Comparison of ENCODE assay signal across 29 cellular contexts in the genomic region with DNA sequence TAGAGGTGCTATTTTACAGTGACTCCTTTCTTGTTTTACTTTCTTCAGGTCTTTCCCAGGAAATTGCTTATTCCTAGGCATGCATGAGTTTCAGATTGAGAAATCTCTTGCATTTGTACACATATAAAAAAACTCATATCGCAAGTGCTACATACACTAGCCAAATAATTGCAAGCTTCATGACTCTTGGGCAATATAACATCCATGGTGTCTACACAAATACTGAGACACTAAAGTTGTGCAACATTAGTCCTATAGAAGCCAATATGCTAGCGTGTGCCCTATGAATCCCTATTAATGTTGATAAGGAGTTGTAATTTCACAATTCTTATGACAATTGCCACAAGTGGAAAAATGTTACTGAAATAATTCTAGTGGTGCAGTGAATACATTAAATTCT.
DNase-seq lines count a peak whose midpoint lies in the region; ATAC-seq, FAIRE-seq and TF ChIP-seq lines count a peak whose summit lies in the region.
"Had no signal": no experiment of that assay in that cellular context is flagged by ENCODE, and none has a peak within 500 bp of the region (broad histone marks: within the 10 kb centered on the region; RNA-seq: fewer than 3 reads in every experiment).

No MANE protein-coding gene starts in this region.

- TF ChIP-seq CTCF in RWPE2 (IDR thresholded peaks at IDR 0.05; ENCODE audit: poor library complexity, severe bottlenecking) = no peak

- H3K36me3 ChIP-seq in RWPE2 (ENCODE audit: low read depth) = no peaks in the 10 kb centered on the region
- no peaks in the 10 kb centered on the region for H3K36me3 ChIP-seq in subcutaneous abdominal adipose tissue (ENCODE audit: control insufficient read depth in 5 of 5, insufficient read depth in 5 of 5, low read length in 5 of 5)
- H3K36me3 ChIP-seq: BE2C, SJCRH30 had no signal

- no peak overlapping the region for H3K4me3 ChIP-seq in RWPE2 (ENCODE audit: severe bottlenecking)
- H3K4me3 ChIP-seq in subcutaneous abdominal adipose tissue (ENCODE audit: low read depth in 1 of 5, low read length in 5 of 5) = no peak overlapping the region
- H3K4me3 ChIP-seq: GM23248, SJCRH30 had no signal

- H3K27ac ChIP-seq in RWPE2 (ENCODE audit: poor library complexity, severe bottlenecking) = peak overlapping the region; percentile 78
- peak overlapping the region; percentile 82 for H3K27ac ChIP-seq in subcutaneous abdominal adipose tissue (ENCODE audit: low read depth, low read length)
- H3K27ac ChIP-seq: GM23248, SJCRH30 had no signal

- DNase-seq in NOMO-1 treated with DMSO at 0.1 percent for 48 hours (lab: John Stamatoyannopoulos, UW; ENCODE audit: unreplicated experiment) (peak; percentile 6), NOMO-1 treated with dmso at 0.1 percent for 144 hours (lab: John Stamatoyannopoulos, UW; ENCODE audit: unreplicated experiment) (no peak), RWPE2 (ENCODE audit: low spot score) (no peak), NCI-H82 treated with DMSO at 0.1 percent for 48 hours (lab: John Stamatoyannopoulos, UW; ENCODE audit: unreplicated experiment) (no peak), urothelium cell line (ENCODE audit: low spot score) (no peak), NCI-H1048 (lab: John Stamatoyannopoulos, UW) (no peak)
- DNase-seq: 8988T; ACHN; BE2C; CD8-positive, alpha-beta memory T cell; DMS79 treated with DMSO at 0.1 percent for 48 hours; GM23248; H7; KG1; MM.1S; NCI-H2029; NCI-H446; NCI-H524 treated with DMSO at 0.1 percent for 48 hours; NCI-H774; NK-92 treated with Interleukin-12 subunit alpha and Interleukin-12 subunit beta, amount 100 ng/mL, for 24 hours; OCI-M1; SJCRH30 had no signal

- ATAC-seq in RWPE2 (ENCODE audit: low read depth) (peak; percentile 30; the same call in 2 of the 3 replicates), esophagus mucosa (peak; percentile 32)
- ATAC-seq: Right ventricle myocardium inferior, SK-N-SH treated with all-trans-retinoic acid at 6 μM for 48 hours had no signal

- H3K9me3 ChIP-seq in RWPE2 (ENCODE audit: severe bottlenecking) (no peaks in the 10 kb centered on the region), subcutaneous abdominal adipose tissue (ENCODE audit: control insufficient read depth in 5 of 5, low read length in 5 of 5) (no peaks in the 10 kb centered on the region)
- H3K9me3 ChIP-seq: BE2C, SJCRH30 had no signal

- FAIRE-seq in urothelium cell line (lab: Jason Lieb, UNC) = no peak
- FAIRE-seq: GM12892, GM19239, HTR-8/SVneo had no signal

- H3K9ac ChIP-seq in subcutaneous abdominal adipose tissue (ENCODE audit: low read length in 5 of 5) = no peak overlapping the region
- H3K9ac ChIP-seq: GM23248 had no signal

- H3K4me1 ChIP-seq in RWPE2 (ENCODE audit: insufficient read depth, poor library complexity, severe bottlenecking) (peaks cover 39% of the 10 kb centered on the region), subcutaneous abdominal adipose tissue (ENCODE audit: control insufficient read depth in 5 of 5, insufficient read depth in 5 of 5, low read length in 5 of 5) (peaks cover 0 to 28% (median 2%) of the 10 kb centered on the region in 5 donors)
- H3K4me1 ChIP-seq: BE2C had no signal

- H3K27me3 ChIP-seq in RWPE2 (ENCODE audit: insufficient read depth, poor library complexity, severe bottlenecking) = no peaks in the 10 kb centered on the region
- no peaks in the 10 kb centered on the region for H3K27me3 ChIP-seq in subcutaneous abdominal adipose tissue (ENCODE audit: control insufficient read depth in 5 of 5, insufficient read depth in 4 of 5, low read length in 5 of 5)
- H3K27me3 ChIP-seq: BE2C, SJCRH30 had no signal
